ENCODE assay signal across 29 cellular contexts in the genomic region with DNA sequence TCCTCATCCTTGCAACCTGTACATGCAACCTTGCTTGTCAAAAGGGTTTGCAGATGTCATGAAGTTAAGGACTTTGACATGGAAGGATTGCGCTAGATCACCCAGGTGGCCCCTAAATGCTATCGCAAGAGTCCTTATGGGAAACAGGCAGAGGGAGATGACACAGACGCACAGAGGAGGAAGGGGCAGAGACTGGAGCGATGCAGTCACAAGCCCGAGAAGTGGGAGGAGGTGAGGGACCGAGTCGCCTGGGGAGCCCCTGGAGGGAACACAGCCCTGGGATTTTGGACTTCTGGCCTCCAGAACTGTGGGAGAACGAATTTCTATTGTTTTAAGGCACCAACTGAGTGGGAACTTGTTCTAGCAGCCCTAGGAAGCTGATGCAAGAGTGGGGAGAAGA.
"Had no signal": no experiment of that assay in that cellular context is flagged by ENCODE, and none has a peak within 500 bp of the region (broad histone marks: within the 10 kb centered on the region; RNA-seq: fewer than 3 reads in every experiment).

No MANE protein-coding gene starts in this region.

- H3K4me1 ChIP-seq: parathyroid adenoma, psoas muscle, spleen, suprapubic skin, tibial artery, transverse colon, upper lobe of right lung, uterus had no signal

- H3K9me3 ChIP-seq: psoas muscle, testis, transverse colon, upper lobe of right lung had no signal

- H3K4me3 ChIP-seq: neural progenitor cell, psoas muscle, skin epidermis, smooth muscle cell, spleen, suprapubic skin, testis, tibial artery, transverse colon, upper lobe of right lung, uterus had no signal

- H3K36me3 ChIP-seq: neural progenitor cell, neutrophil, spleen, suprapubic skin, tibial artery, transverse colon, upper lobe of right lung, uterus had no signal

- H2AFZ ChIP-seq: neural progenitor cell, parathyroid adenoma had no signal

- H3K27ac Mint-ChIP-seq: naive thymus-derived CD4-positive, alpha-beta T cell; natural killer cell; nephron; stimulated activated memory B cell treated with anti-CD40 and anti-IgM and Interleukin-4, amounts not matched to agents 10 μg/mL and 1 μg/mL and 100 μg/mL, for 72 hours had no signal

- H3K27me3 Mint-ChIP-seq: progenitor cell of endocrine pancreas had no signal

- H3K4me2 ChIP-seq: neural progenitor cell, smooth muscle cell had no signal

- H3K9ac ChIP-seq: neural progenitor cell, parathyroid adenoma had no signal

- H3K79me2 ChIP-seq: parathyroid adenoma had no signal

- H3K27me3 ChIP-seq: neural progenitor cell, neutrophil, testis, upper lobe of right lung, uterus had no signal

- DNase-seq: naive thymus-derived CD4-positive, alpha-beta T cell; natural killer cell; psoas muscle; right cardiac atrium; spleen; stimulated activated CD4-positive, alpha-beta T cell treated with anti-CD3 and anti-CD28 coated beads, Interleukin-12 subunit alpha, Interleukin-12 subunit beta, amount 100 ng/mL, for 4 hours; stimulated activated CD4-positive, alpha-beta T cell treated with anti-CD3 and anti-CD28 coated beads, Interleukin-1b, Interleukin-23, amount 100 ng/mL, for 48 hours; stimulated activated CD4-positive, alpha-beta T cell treated with anti-CD3 and anti-CD28 coated beads, Interleukin-4, amount 100 ng/mL, for 1 hour; stimulated activated CD4-positive, alpha-beta T cell treated with anti-CD3 and anti-CD28 coated beads, Interleukin-4, amount 100 ng/mL, for 4 hours; stimulated activated CD8-positive, alpha-beta memory T cell treated with anti-CD3 and anti-CD28 coated beads, Interleukin-4, amount 100 ng/mL, for 48 hours; stimulated activated naive CD4-positive, alpha-beta T cell; stimulated activated naive CD8-positive, alpha-beta T cell treated with anti-CD3 and anti-CD28 coated beads, Interleukin-15, amount 100 ng/mL, for 72 hours; stimulated activated naive CD8-positive, alpha-beta T cell treated with anti-CD3 and anti-CD28 coated beads, Interleukin-15, Interleukin-2, amounts not matched to agents 100 U/mL and 50 U/mL, for 24 hours; testis; tibial artery; transverse colon; upper lobe of right lung; uterus had no signal

- H3K4me3 Mint-ChIP-seq: naive thymus-derived CD4-positive, alpha-beta T cell; natural killer cell; nephron; neural progenitor cell; stimulated activated memory B cell treated with anti-CD40 and anti-IgM and Interleukin-4, amounts not matched to agents 10 μg/mL and 1 μg/mL and 100 μg/mL, for 72 hours; stimulated activated naive CD8-positive, alpha-beta T cell treated with anti-CD3 and anti-CD28 coated beads, Interleukin-15, amount 100 ng/mL, for 72 hours; type B pancreatic cell had no signal

- ATAC-seq: naive thymus-derived CD4-positive, alpha-beta T cell; natural killer cell; psoas muscle; right cardiac atrium; sciatic nerve; stimulated activated memory B cell treated with anti-CD40 and anti-IgM and Interleukin-4, amounts not matched to agents 10 μg/mL and 1 μg/mL and 100 μg/mL, for 72 hours; stimulated activated naive CD8-positive, alpha-beta T cell treated with anti-CD3 and anti-CD28 coated beads, Interleukin-15, amount 100 ng/mL, for 72 hours; stimulated activated naive CD8-positive, alpha-beta T cell treated with anti-CD3 and anti-CD28 coated beads, Interleukin-15, Interleukin-2, amounts not matched to agents 100 U/mL and 50 U/mL, for 24 hours; upper lobe of right lung had no signal

- H3K27ac ChIP-seq: neural progenitor cell, neutrophil, parathyroid adenoma, psoas muscle, skin epidermis, spleen, suprapubic skin, testis, tibial artery, transverse colon, upper lobe of right lung, uterus had no signal

- H3K4me1 Mint-ChIP-seq: natural killer cell; stimulated activated memory B cell treated with anti-CD40 and anti-IgM and Interleukin-4, amounts not matched to agents 10 μg/mL and 1 μg/mL and 100 μg/mL, for 72 hours; stimulated activated naive CD8-positive, alpha-beta T cell treated with anti-CD3 and anti-CD28 coated beads, Interleukin-15, amount 100 ng/mL, for 72 hours had no signal
